ENCODE assay signal across 10 cellular contexts in genomic region chr20:35446356-35447078, GRCh38. TPM values are rescaled to one million over a fixed set of nuclear protein-coding genes. Genes with fewer than 3 reads are reported as not detected.
DNase-seq lines count a peak whose midpoint lies in the region; ATAC-seq and TF ChIP-seq lines count a peak whose summit lies in the region.
"Had no signal": no experiment of that assay in that cellular context is flagged by ENCODE, and none has a peak within 500 bp of the region (broad histone marks: within the 10 kb centered on the region; RNA-seq: fewer than 3 reads in every experiment).

No MANE protein-coding gene starts in this region.

- H3K36me3 ChIP-seq in left ventricle myocardium inferior = no peaks in the 10 kb centered on the region

- H3K36me3 Mint-ChIP-seq in T-helper 1 cell treated with Interleukin-12 subunit alpha and Interleukin-12 subunit beta and Interleukin-4 antibody, amounts not matched to agents 30 μg/mL and 1 μg/mL, for 36 hours (ENCODE audit: low read depth) = no peaks in the 10 kb centered on the region
- H3K36me3 Mint-ChIP-seq in activated B cell treated with CpG ODN at 0.5 μM for 24 hours (ENCODE audit: low read depth) = no peaks in the 10 kb centered on the region

- POLR2A ChIA-PET in activated B cell treated with CpG ODN at 0.5 μM for 24 hours (lab: Charles Lee) = interaction anchor here (0.7 kb wide), 2 partner anchors 146 to 627 kb away, joined by 3 to 6 read pairs; no protein-coding TSS in a partner anchor

- no peak for DNase-seq in T-helper 1 cell
- DNase-seq in activated B cell treated with CpG ODN at 0.5 μM for 24 hours = no peak
- DNase-seq in left ventricle myocardium inferior = no peak
- DNase-seq in stimulated activated naive CD8-positive, alpha-beta T cell treated with anti-CD3 and anti-CD28 coated beads, Interleukin-15, Interleukin-2, amounts not matched to agents 100 U/mL and 50 U/mL, for 24 hours = no peak
- DNase-seq in NCI-H187 (lab: John Stamatoyannopoulos, UW) = no peak
- DNase-seq in posterior vena cava (ENCODE audit: low spot score) = no peak

- intact Hi-C loops in activated B cell treated with CpG ODN at 0.5 μM for 24 hours (cut with micrococcal nuclease) = loop anchor here (1.0 to 2.0 kb wide), 4 partner anchors 34 to 612 kb away; partner anchors contain the start of gene EDEM2
- intact Hi-C loops in left ventricle myocardium inferior (cut with micrococcal nuclease) = loop anchor here (10.0 kb wide), 1 partner anchor 142 kb away; no protein-coding TSS in a partner anchor
- intact Hi-C loops in posterior vena cava (cut with DNase I) = loop anchor here in 1 of 2 donors (2.0 kb wide), 1 partner anchor 142 kb away; no protein-coding TSS in a partner anchor

- peak; percentile 10 for ATAC-seq in activated B cell treated with CpG ODN at 0.5 μM for 24 hours (ENCODE audit: low read depth)
- peak; percentile 2 for ATAC-seq in stimulated activated naive CD8-positive, alpha-beta T cell treated with anti-CD3 and anti-CD28 coated beads, Interleukin-15, Interleukin-2, amounts not matched to agents 100 U/mL and 50 U/mL, for 24 hours
- ATAC-seq in GM21576 (IDR thresholded peaks at IDR 0.05; ENCODE audit: unreplicated experiment) = no peak

- H3K27ac Mint-ChIP-seq in T-helper 1 cell treated with Interleukin-12 subunit alpha and Interleukin-12 subunit beta and Interleukin-4 antibody, amounts not matched to agents 30 μg/mL and 1 μg/mL, for 36 hours = no peak overlapping the region
- H3K27ac Mint-ChIP-seq in activated B cell treated with CpG ODN at 0.5 μM for 24 hours = no peak overlapping the region

- no peaks in the 10 kb centered on the region for H3K9me3 ChIP-seq in left ventricle myocardium inferior (replicated peaks)

- H3K27me3 ChIP-seq in left ventricle myocardium inferior (ENCODE audit: low read depth) = peaks cover 9% of the 10 kb centered on the region

- no peak overlapping the region for H3K27ac ChIP-seq in left ventricle myocardium inferior (replicated peaks)

- peaks cover 3% of the 10 kb centered on the region for H3K4me1 Mint-ChIP-seq in T-helper 1 cell treated with Interleukin-12 subunit alpha and Interleukin-12 subunit beta and Interleukin-4 antibody, amounts not matched to agents 30 μg/mL and 1 μg/mL, for 36 hours (ENCODE audit: low read depth)
- peaks cover 6% of the 10 kb centered on the region for H3K4me1 Mint-ChIP-seq in activated B cell treated with CpG ODN at 0.5 μM for 24 hours

- H3K4me3 ChIP-seq in left ventricle myocardium inferior = peak overlapping the region; percentile 57

- H3K27me3 Mint-ChIP-seq in T-helper 1 cell treated with Interleukin-12 subunit alpha and Interleukin-12 subunit beta and Interleukin-4 antibody, amounts not matched to agents 30 μg/mL and 1 μg/mL, for 36 hours (ENCODE audit: low read depth) = peaks cover 4% of the 10 kb centered on the region
- H3K27me3 Mint-ChIP-seq in activated B cell treated with CpG ODN at 0.5 μM for 24 hours = peaks cover 11% of the 10 kb centered on the region

- CTCF ChIA-PET in activated B cell treated with CpG ODN at 0.5 μM for 24 hours (lab: Charles Lee) = interaction anchor here (0.7 to 2.7 kb wide), 10 partner anchors 8 to 1880 kb away, joined by 3 to 14 read pairs (median 4); partner anchors contain the start of genes CEP250 and EDEM2

- H3K9me3 Mint-ChIP-seq in T-helper 1 cell treated with Interleukin-12 subunit alpha and Interleukin-12 subunit beta and Interleukin-4 antibody, amounts not matched to agents 30 μg/mL and 1 μg/mL, for 36 hours = no peaks in the 10 kb centered on the region
- no peaks in the 10 kb centered on the region for H3K9me3 Mint-ChIP-seq in activated B cell treated with CpG ODN at 0.5 μM for 24 hours

- TF ChIP-seq CTCF in activated B cell treated with CpG ODN at 0.5 μM for 24 hours (IDR thresholded peaks at IDR 0.05) (no peak), left ventricle myocardium inferior (IDR thresholded peaks at IDR 0.05; ENCODE audit: borderline replicate concordance) (no peak)

- H3K4me1 ChIP-seq in left ventricle myocardium inferior = peaks cover 4% of the 10 kb centered on the region

- peak overlapping the region; percentile 64 for H3K4me3 Mint-ChIP-seq in T-helper 1 cell treated with Interleukin-12 subunit alpha and Interleukin-12 subunit beta and Interleukin-4 antibody, amounts not matched to agents 30 μg/mL and 1 μg/mL, for 36 hours
- H3K4me3 Mint-ChIP-seq in activated B cell treated with CpG ODN at 0.5 μM for 24 hours = peak overlapping the region; percentile 71

RNA-seq across cellular contexts. Expression of gene GDF5, which starts 8.5 kb away (rescaled TPM):
- total RNA-seq in activated B cell treated with CpG ODN at 0.5 μM for 24 hours (not detected in 2 replicates), left ventricle myocardium inferior (0.11 TPM), posterior vena cava (under 1 TPM; 0.19 to 0.51 TPM)
- total RNA-seq: liver, SK-MEL-5 had no signal

RNA-seq across cellular contexts. Expression of gene CEP250, which starts 8.9 kb away (rescaled TPM):
- total RNA-seq in activated B cell treated with CpG ODN at 0.5 μM for 24 hours (49.6 and 54.7 TPM in 2 replicates), left ventricle myocardium inferior (15.3 TPM), posterior vena cava (10 to 100 TPM; 20.4 to 22.2 TPM)

RNA-seq across cellular contexts. Expression of gene UQCC1, which starts 34.7 kb away (rescaled TPM):
- 52.9 and 58.3 TPM in 2 replicates for total RNA-seq in activated B cell treated with CpG ODN at 0.5 μM for 24 hours
- 145 TPM for total RNA-seq in left ventricle myocardium inferior
- 10 to 100 TPM; 32.0 to 33.5 TPM for total RNA-seq in posterior vena cava
